21 cellular contexts compared by ENCODE assay signal in genomic region chr13:27161423-27161822, GRCh38.
"Had no signal": no experiment of that assay in that cellular context is flagged by ENCODE, and none has a peak within 500 bp of the region (broad histone marks: within the 10 kb centered on the region; RNA-seq: fewer than 3 reads in every experiment).

No MANE protein-coding gene starts in this region.

- H3K27ac ChIP-seq: coronary artery, left ventricle myocardium inferior, neutrophil, suprapubic skin, WERI-Rb-1 had no signal

- DNase-seq: activated CD4-positive, alpha-beta T cell treated with anti-CD3 and anti-CD28 coated beads for 36 hours; activated CD8-positive, alpha-beta T cell treated with anti-CD3 and anti-CD28 coated beads for 36 hours; activated gamma-delta T cell; activated T-cell treated with anti-CD3 and anti-CD28 coated beads, Interleukin-2, amount 50 U/mL, for 4 hours; amygdala; central memory CD4-positive, alpha-beta T cell; hypothalamus; left ventricle myocardium inferior; mucosa of descending colon; natural killer cell; retina; stimulated activated CD4-positive, alpha-beta T cell treated with anti-CD3 and anti-CD28 coated beads, Interleukin-2, amount 100 ng/mL, for 48 hours; stimulated activated naive CD8-positive, alpha-beta T cell treated with anti-CD3 and anti-CD28 coated beads, Interleukin-15, Interleukin-2, amounts not matched to agents 100 U/mL and 50 U/mL, for 24 hours; T-cell; T1000; WERI-Rb-1 had no signal

- H3K9me3 ChIP-seq: mucosa of descending colon, neutrophil, suprapubic skin had no signal

- H3K4me3 ChIP-seq: coronary artery, left ventricle myocardium inferior, mucosa of descending colon, suprapubic skin had no signal

- H3K9me3 Mint-ChIP-seq: natural killer cell had no signal

- H3K27me3 Mint-ChIP-seq: activated CD4-positive, alpha-beta T cell treated with anti-CD3 and anti-CD28 coated beads for 36 hours; activated CD8-positive, alpha-beta T cell treated with anti-CD3 and anti-CD28 coated beads for 36 hours; brain; T-cell had no signal

- H3K27ac Mint-ChIP-seq: activated CD4-positive, alpha-beta T cell treated with anti-CD3 and anti-CD28 coated beads for 36 hours; activated naive CD4-positive, alpha-beta T cell treated with anti-CD3 and anti-CD28 coated beads, Interleukin-2, amount 50 U/mL, for 72 hours; brain had no signal

- H3K36me3 Mint-ChIP-seq: natural killer cell had no signal

- ATAC-seq: activated CD4-positive, alpha-beta T cell treated with anti-CD3 and anti-CD28 coated beads for 36 hours; activated CD8-positive, alpha-beta T cell treated with anti-CD3 and anti-CD28 coated beads for 36 hours; activated naive CD4-positive, alpha-beta T cell treated with anti-CD3 and anti-CD28 coated beads, Interleukin-2, amount 50 U/mL, for 72 hours; activated T-cell treated with anti-CD3 and anti-CD28 coated beads, Interleukin-2, amount 50 U/mL, for 4 hours; mucosa of descending colon; stimulated activated naive CD8-positive, alpha-beta T cell treated with anti-CD3 and anti-CD28 coated beads, Interleukin-15, Interleukin-2, amounts not matched to agents 100 U/mL and 50 U/mL, for 24 hours had no signal

- H3K27me3 ChIP-seq: neutrophil, suprapubic skin had no signal

- H3K36me3 ChIP-seq: neutrophil, suprapubic skin, WERI-Rb-1 had no signal

- H3K4me3 Mint-ChIP-seq: activated CD4-positive, alpha-beta T cell treated with anti-CD3 and anti-CD28 coated beads for 36 hours; activated T-cell treated with anti-CD3 and anti-CD28 coated beads, Interleukin-2, amount 50 U/mL, for 4 hours; brain had no signal
